8 cellular contexts compared by ENCODE assay signal in genomic region chr19:10929402-10929794, GRCh38. TPM values are rescaled to one million over a fixed set of nuclear protein-coding genes. Genes with fewer than 3 reads are reported as not detected.
A peak's percentile ranks its signal among the peaks of the same experiment; 100 is the strongest.
DNase-seq lines count a peak whose midpoint lies in the region; ATAC-seq and TF ChIP-seq lines count a peak whose summit lies in the region.

No MANE protein-coding gene starts in this region.

- no peak overlapping the region for H2AK5ac ChIP-seq in mesendoderm (ENCODE audit: low read length)

- H3K4me2 ChIP-seq in mesendoderm (ENCODE audit: low read length), result peak overlapping the region; percentile 43

- H3K9me3 ChIP-seq in heart right ventricle, result no peaks in the 10 kb centered on the region

- H3K56ac ChIP-seq in mesendoderm (ENCODE audit: low read length), result peak overlapping the region; percentile 98

- in situ Hi-C loops in brain microvascular endothelial cell (cut with HindIII; ENCODE audit: low pct_ligation_motif_present, low sequenced_read_pairs) (no loop called here), GM13976 (cut with MboI; ENCODE audit: low sequenced_read_pairs, unreplicated experiment) (no loop called here)

- no peak overlapping the region for H3K4ac ChIP-seq in mesendoderm (ENCODE audit: low read depth, low read length)

- peak overlapping the region; percentile 88 to 100 (median 98) for H3K4me3 ChIP-seq in heart right ventricle
- H3K4me3 ChIP-seq in brain microvascular endothelial cell (ENCODE audit: low read depth, low read length), result peak overlapping the region; percentile 90
- H3K4me3 ChIP-seq in mesendoderm (ENCODE audit: low read length), result peak overlapping the region; percentile 89

- H3K9ac ChIP-seq in mesendoderm (ENCODE audit: low read length), result peak overlapping the region; percentile 95

- no peak for ATAC-seq in heart right ventricle
- no peak for ATAC-seq in GM21576 (IDR thresholded peaks at IDR 0.05; ENCODE audit: unreplicated experiment)

- H3K27ac ChIP-seq in heart right ventricle (peak overlapping the region; percentile 65 to 93 (median 87)), brain microvascular endothelial cell (no peak overlapping the region), mesendoderm (ENCODE audit: low read depth, low read length) (no peak overlapping the region)

- peak overlapping the region; percentile 89 for H3K23ac ChIP-seq in mesendoderm (ENCODE audit: low read length)

- H3K27me3 ChIP-seq in heart right ventricle (no peaks in the 10 kb centered on the region), brain microvascular endothelial cell (replicated peaks) (no peaks in the 10 kb centered on the region), mesendoderm (ENCODE audit: insufficient read depth, low read length, poor library complexity) (no peaks in the 10 kb centered on the region)

- TF ChIP-seq CTCF in heart right ventricle (IDR thresholded peaks at IDR 0.05) (no peak), brain microvascular endothelial cell (IDR thresholded peaks at IDR 0.05; ENCODE audit: low read depth, low read length, missing control alignments) (no peak), GM13976 (IDR thresholded peaks at IDR 0.05; ENCODE audit: borderline replicate concordance, control extremely low read depth, extremely low read depth, insufficient read depth, missing control alignments) (no peak)

- no peak overlapping the region for H2BK15ac ChIP-seq in mesendoderm (replicated peaks; ENCODE audit: low read depth)

- H4K5ac ChIP-seq in mesendoderm (ENCODE audit: low read length), result no peak overlapping the region

- DNase-seq in heart right ventricle (no peak), cardiac septum (ENCODE audit: low spot score) (no peak), brain microvascular endothelial cell (no peak), mesendoderm (peak; percentile 43), germinal center (ENCODE audit: low spot score) (no peak), NCI-H1092 treated with DMSO at 0.1 percent for 48 hours (lab: John Stamatoyannopoulos, UW) (no peak), GM13976 (ENCODE audit: low spot score) (no peak)

- H2BK5ac ChIP-seq in mesendoderm (ENCODE audit: low read length), result no peak overlapping the region

- H3K79me2 ChIP-seq in mesendoderm (ENCODE audit: control insufficient read depth, insufficient read depth, low read length), result peaks cover 20% of the 10 kb centered on the region

- 6 to 9% methylated on average over 27 of the region's 27 CpGs for WGBS in heart right ventricle, 2 donors
- no CpG with 5 or more reads among the region's 27 CpGs for WGBS in mesendoderm (ENCODE audit: extremely low coverage, insufficient coverage, low lambda C conversion rate)

- peaks cover 18% of the 10 kb centered on the region for H3K79me1 ChIP-seq in mesendoderm (ENCODE audit: low read length)

- H3K4me1 ChIP-seq in heart right ventricle (peaks cover 10 to 32% (median 20%) of the 10 kb centered on the region in 9 donors), mesendoderm (ENCODE audit: control insufficient read depth, low read depth, low read length) (peaks cover 2% of the 10 kb centered on the region)

- no peak overlapping the region for H2BK120ac ChIP-seq in mesendoderm (ENCODE audit: low read depth, low read length)

- H4K8ac ChIP-seq in mesendoderm (ENCODE audit: low read depth, low read length), result no peak overlapping the region

- H3K36me3 ChIP-seq in heart right ventricle, result peaks cover 0 to 51% (median 5%) of the 10 kb centered on the region in 9 donors
- H3K36me3 ChIP-seq in brain microvascular endothelial cell (replicated peaks), result peaks cover 9% of the 10 kb centered on the region
- peaks cover under 1% of the 10 kb centered on the region for H3K36me3 ChIP-seq in mesendoderm (ENCODE audit: control insufficient read depth, insufficient read depth, low read length)

- no peak overlapping the region for H3K18ac ChIP-seq in mesendoderm (ENCODE audit: low read length)

- intact Hi-C loops in heart right ventricle (cut with DNase I) (loop anchor here in 8 of 10 donors (5.0 to 10.0 kb wide), 4 partner anchors 47 to 57 kb away; partner anchors contain the start of gene CARM1 (in 5 of the 8)), cardiac septum (cut with DNase I) (loop anchor here (2.0 kb wide), 2 partner anchors 31 to 57 kb away; partner anchors contain the start of gene SMARCA4)

RNA-seq across cellular contexts. Expression of gene TIMM29, which starts 0.8 kb away (rescaled TPM):
- total RNA-seq in heart right ventricle, result 10 to 100 TPM; 10.8 to 16.1 (median 14.5) TPM
- 10 to 100 TPM; 15.6 to 17.3 TPM for polyA plus RNA-seq in heart right ventricle
- 14.1 TPM for total RNA-seq in cardiac septum
- polyA plus RNA-seq in mesendoderm (2013, experiment 1 of 2), result 21.2 TPM
- polyA plus RNA-seq in mesendoderm (2013, experiment 2 of 2), result 20.8 TPM

RNA-seq across cellular contexts. Expression of gene YIPF2, which starts 1.0 kb away (rescaled TPM):
- total RNA-seq in heart right ventricle (10 to 100 TPM; 13.7 to 26.0 (median 16.9) TPM), cardiac septum (20.8 TPM)
- polyA plus RNA-seq in heart right ventricle, result 10 to 100 TPM; 25.2 to 36.7 TPM
- polyA plus RNA-seq in mesendoderm (2013, experiment 1 of 2), result 32.3 TPM
- polyA plus RNA-seq in mesendoderm (2013, experiment 2 of 2), result 31.3 TPM

RNA-seq across cellular contexts. Expression of gene SMARCA4, which starts 31.4 kb away (rescaled TPM):
- total RNA-seq in heart right ventricle, result 10 to 100 TPM; 35.2 to 54.4 (median 42.2) TPM
- 10 to 100 TPM; 53.0 to 64.8 TPM for polyA plus RNA-seq in heart right ventricle
- total RNA-seq in cardiac septum, result 52.2 TPM
- 173 TPM for polyA plus RNA-seq in mesendoderm (2013, experiment 1 of 2)
- 171 TPM for polyA plus RNA-seq in mesendoderm (2013, experiment 2 of 2)

RNA-seq across cellular contexts. Expression of gene CARM1, which starts 58.0 kb away (rescaled TPM):
- total RNA-seq in heart right ventricle (10 to 100 TPM; 25.8 to 45.4 (median 28.8) TPM), cardiac septum (28.1 TPM)
- polyA plus RNA-seq in heart right ventricle, result 10 to 100 TPM; 26.2 to 27.4 TPM
- polyA plus RNA-seq in mesendoderm (2013, experiment 1 of 2), result 107 TPM
- 114 TPM for polyA plus RNA-seq in mesendoderm (2013, experiment 2 of 2)

Comparison
In these comparisons a context has a peak if more than half of its experiments do, and no peak if none do; other contexts are left out.
1. H3K27ac ChIP-seq: peak in heart right ventricle (10 of 10); none in brain microvascular endothelial cell (single experiment) and mesendoderm (single experiment).
2. Peak in every context shown above with its lines, with median percentiles within 50 percentile points of each other: H3K4me3 ChIP-seq.